Comparison of ENCODE assay signal across 8 cellular contexts in the genomic region with DNA sequence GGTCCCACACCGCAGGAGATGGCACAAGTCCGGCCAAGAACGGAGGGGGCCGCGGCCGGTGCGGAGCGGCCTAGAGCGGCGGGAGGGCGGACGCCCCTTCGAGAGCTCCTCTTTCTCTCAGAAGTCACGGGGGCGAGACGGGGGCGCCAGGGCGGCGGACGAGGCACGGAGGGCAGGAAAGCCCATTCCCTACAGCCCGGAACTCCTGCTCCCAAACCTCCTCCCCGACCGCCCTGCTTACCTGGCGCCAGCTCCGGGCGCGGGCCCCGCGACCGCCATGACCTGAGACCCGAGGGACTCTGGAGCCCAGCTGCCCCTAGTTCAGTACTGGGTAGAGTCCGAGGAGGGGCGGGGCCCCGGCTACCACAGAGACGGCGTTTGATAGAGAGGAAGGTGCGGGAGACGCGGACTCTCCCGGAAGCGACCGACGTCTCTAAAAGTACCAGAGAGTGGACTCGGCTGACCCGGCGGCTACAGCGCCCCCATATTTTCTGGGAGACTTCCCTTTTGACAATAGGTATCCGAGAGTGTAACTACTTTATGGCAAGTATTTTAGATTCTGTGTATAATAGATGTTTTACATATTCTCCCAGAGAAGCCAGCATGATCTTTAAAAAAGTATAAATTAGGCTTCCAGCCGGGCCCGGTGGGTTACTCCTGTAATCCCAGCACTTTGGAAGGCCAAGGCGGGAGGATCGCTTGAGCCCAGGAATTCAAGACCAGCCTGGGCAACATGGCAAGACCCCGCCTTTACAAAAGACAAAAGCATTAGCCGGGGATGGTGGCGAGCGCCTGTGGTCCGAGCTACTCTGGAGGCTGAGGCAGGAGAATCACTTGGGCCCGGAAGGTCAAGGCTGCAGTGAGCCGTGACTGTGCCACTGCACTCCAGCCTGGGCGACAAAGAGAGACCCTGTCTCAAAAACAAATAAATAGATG. TPM values are rescaled to one million over a fixed set of nuclear protein-coding genes. Genes with fewer than 3 reads are reported as not detected.
DNase-seq lines count a peak whose midpoint lies in the region; FAIRE-seq and TF ChIP-seq lines count a peak whose summit lies in the region.

A gene (minus strand): TSS at position 301 of the 936 bp plus-strand sequence. CDS start 22 bp downstream, at position 279.

- H4K91ac ChIP-seq in H1 (replicated peaks; ENCODE audit: insufficient read length, low read length): peak within 1 kb of the TSS; percentile 83

- TF ChIP-seq RAD21 in H1 (IDR thresholded peaks at IDR 0.05 in 1 of 2, conservative IDR thresholded peaks at IDR 0.05 in 1 of 2; ENCODE audit: low read depth in 2 of 2, low read length in 2 of 2): 0 out of 4 replicates have a peak, but pooled peaks of 1 of the 2 experiments have one; percentile 8

- no peak within 1 kb of the TSS for H2AFZ ChIP-seq in H1 (ENCODE audit: low read length)

- no peak within 1 kb of the TSS; the same call in 1 of the 2 replicates for H2BK12ac ChIP-seq in H1 (ENCODE audit: low read depth, low read length)

- FAIRE-seq in H1 (lab: Jason Lieb, UNC): no peak

- peak within 1 kb of the TSS; percentile 78 for H2BK5ac ChIP-seq in H1 (ENCODE audit: low read depth, low read length)
- no peak within 1 kb of the TSS for H2BK5ac ChIP-seq in mesendoderm (ENCODE audit: low read length)

- CTCF ChIA-PET in Caco-2 (lab: Charles Lee): interaction anchor here (0.6 to 1.1 kb wide), 7 partner anchors 8 to 1142 kb away, joined by 3 to 8 read pairs (median 3); no protein-coding TSS in a partner anchor
- CTCF ChIA-PET in H1 (lab: Charles Lee; ENCODE audit: partially characterized antibody): interaction anchor here (0.7 to 15.9 kb wide), 15 partner anchors 5 to 175 kb away, joined by 3 to 214 read pairs (median 4); a partner anchor contains a TSS

- H2BK15ac ChIP-seq in H1 (ENCODE audit: low read length) (no peak within 1 kb of the TSS), mesendoderm (replicated peaks; ENCODE audit: low read depth) (no peak within 1 kb of the TSS)

- H2AK5ac ChIP-seq in H1 (ENCODE audit: low read depth, low read length) (no peak within 1 kb of the TSS), mesendoderm (ENCODE audit: low read length) (no peak within 1 kb of the TSS)

- TF ChIP-seq CTCF in Caco-2 (IDR thresholded peaks at IDR 0.05; ENCODE audit: insufficient read depth in 1 of 2, low read depth in 1 of 2, low read length in 1 of 2, severe bottlenecking in 1 of 2, unreplicated experiment in 1 of 2) (peak; percentile 13 to 66), GM20000 (IDR thresholded peaks at IDR 0.05; ENCODE audit: extremely low read depth, missing control alignments) (peak; percentile 26), H1 (IDR thresholded peaks at IDR 0.05; ENCODE audit: control extremely low read depth in 1 of 3, insufficient read depth in 1 of 3, low read depth in 1 of 3, low read length in 3 of 3) (peak; percentile 57 to 70 (median 63))

- peak within 1 kb of the TSS; percentile 93 for H4K5ac ChIP-seq in H1 (ENCODE audit: insufficient read length, low read depth, low read length)
- peak within 1 kb of the TSS; percentile 6 for H4K5ac ChIP-seq in mesendoderm (ENCODE audit: low read length)

- peak within 1 kb of the TSS; percentile 87 for H3K18ac ChIP-seq in H1 (ENCODE audit: extremely low read depth, low read length)
- peak within 1 kb of the TSS; percentile 96 for H3K18ac ChIP-seq in mesendoderm (ENCODE audit: low read length)

- H3K27ac Mint-ChIP-seq in Caco-2 (ENCODE audit: unreplicated experiment): peak within 1 kb of the TSS; percentile 78

- H3K4ac ChIP-seq in H1 (replicated peaks; ENCODE audit: insufficient read length, low read depth, low read length) (no peak within 1 kb of the TSS), mesendoderm (ENCODE audit: low read depth, low read length) (peak within 1 kb of the TSS; percentile 60)

- H3K79me1 ChIP-seq in H1 (ENCODE audit: low read depth, low read length) (peaks cover 6% of the 10 kb centered on the region; the same call in 1 of the 2 replicates), mesendoderm (ENCODE audit: low read length) (peaks cover 15% of the 10 kb centered on the region)

- H4K8ac ChIP-seq in H1 (ENCODE audit: extremely low read depth, insufficient read depth, low read length): peak within 1 kb of the TSS; percentile 91
- H4K8ac ChIP-seq in mesendoderm (ENCODE audit: low read depth, low read length): peak within 1 kb of the TSS; percentile 78

- no peaks in the 10 kb centered on the region for H3K27me3 ChIP-seq in Caco-2 (replicated peaks; ENCODE audit: control insufficient read depth, insufficient read depth, low read length)
- no peaks in the 10 kb centered on the region for H3K27me3 ChIP-seq in H1 (replicated peaks in 1 of 4; ENCODE audit: control insufficient read depth in 3 of 4, extremely low read depth in 1 of 4, insufficient read depth in 3 of 4, low read length in 3 of 4)
- no peaks in the 10 kb centered on the region for H3K27me3 ChIP-seq in mesendoderm (ENCODE audit: insufficient read depth, low read length, poor library complexity)

- peak; percentile 96 to 97 for DNase-seq in Caco-2
- DNase-seq in GM20000 (ENCODE audit: low spot score): peak; percentile 91
- peak; percentile 93 for DNase-seq in HT-29 (ENCODE audit: low spot score)
- peak; percentile 94 for DNase-seq in NOMO-1 treated with DMSO at 0.1 percent for 48 hours (lab: John Stamatoyannopoulos, UW; ENCODE audit: unreplicated experiment)
- DNase-seq in activated CD8-positive, alpha-beta memory T cell treated with anti-CD3 and anti-CD28 coated beads for 4 hours (ENCODE audit: low read depth in 2 of 2): peak; percentile 73 to 77
- peak; percentile 90 to 99 for DNase-seq in H1 (ENCODE audit: low read depth in 1 of 2, low spot score in 2 of 2)
- peak; percentile 98 for DNase-seq in mesendoderm
- peak; percentile 75 for DNase-seq in stimulated activated CD8-positive, alpha-beta memory T cell treated with anti-CD3 and anti-CD28 coated beads, Interleukin-15, amount 100 ng/mL, for 1 hour (ENCODE audit: low read depth)

- H3K9ac ChIP-seq in H1 (replicated peaks in 1 of 4; ENCODE audit: extremely low read depth in 1 of 4, low read depth in 3 of 4, low read length in 3 of 4) (peak within 1 kb of the TSS; percentile 75 to 90 (median 83)), mesendoderm (ENCODE audit: low read length) (peak within 1 kb of the TSS; percentile 91)

- TF ChIP-seq EP300 in H1 (IDR thresholded peaks at IDR 0.05; ENCODE audit: borderline replicate concordance in 1 of 2, low read depth in 2 of 2, low read length in 2 of 2): 0 out of 3 replicates have a peak, but pooled peaks of 1 of the 2 experiments have one; percentile 60

- H3K79me2 ChIP-seq in H1 (ENCODE audit: control insufficient read depth in 1 of 2, insufficient read depth in 2 of 2, low read length in 2 of 2): peaks cover 7 to 41% of the 10 kb centered on the region in 2 experiments; a peak in 3 of 4 replicates
- peaks cover 31% of the 10 kb centered on the region for H3K79me2 ChIP-seq in mesendoderm (ENCODE audit: control insufficient read depth, insufficient read depth, low read length)

- TF ChIP-seq POLR2A in H1 (IDR thresholded peaks at IDR 0.05; ENCODE audit: control extremely low read depth in 1 of 2, low read depth in 2 of 2, low read length in 2 of 2): peak; percentile 98 to 100

- H3K9me3 ChIP-seq in Caco-2 (no peaks in the 10 kb centered on the region), H1 (ENCODE audit: insufficient read depth in 2 of 2, low read depth in 1 of 2, low read length in 1 of 2) (no peaks in the 10 kb centered on the region)

- WGBS in H1 (ENCODE audit: extremely low coverage in 1 of 2, insufficient coverage in 1 of 2, insufficient read length in 1 of 2, insufficient replicate concordance in 2 of 2, low coverage in 1 of 2, low lambda C conversion rate in 2 of 2, missing lambda C conversion rate in 1 of 2), 2 experiments: 18% methylated on average over 49 of the region's 61 CpGs; no CpG with 5 or more reads in 1 of the 2 experiments
- no CpG with 5 or more reads among the region's 61 CpGs for WGBS in mesendoderm (ENCODE audit: extremely low coverage, insufficient coverage, low lambda C conversion rate)

- POLR2A ChIA-PET in Caco-2 (lab: Charles Lee) (interaction anchor here (0.9 to 1.3 kb wide), 2 partner anchors 47 to 353 kb away, joined by 3 read pairs; a partner anchor contains a TSS), H1 (lab: Charles Lee; ENCODE audit: partially characterized antibody) (interaction anchor here (0.8 to 3.8 kb wide), 32 partner anchors 9 to 200 kb away, joined by 3 to 30 read pairs (median 4); a partner anchor contains a TSS)

- peaks cover 2% of the 10 kb centered on the region; the same call in 1 of the 2 replicates for H3K36me3 ChIP-seq in Caco-2 (ENCODE audit: control insufficient read depth, insufficient read depth, low read length)
- H3K36me3 ChIP-seq in H1 (ENCODE audit: control insufficient read depth in 2 of 4, insufficient read depth in 4 of 4, low read length in 3 of 4): peaks cover 9 to 14% (median 13%) of the 10 kb centered on the region in 4 experiments; a peak in 7 of 8 replicates
- H3K36me3 ChIP-seq in mesendoderm (ENCODE audit: control insufficient read depth, insufficient read depth, low read length): peaks cover 4% of the 10 kb centered on the region

- H3K4me3 ChIP-seq in Caco-2 (ENCODE audit: low read depth, low read length) (peak within 1 kb of the TSS; percentile 91), H1 (ENCODE audit: extremely low read depth in 1 of 4, insufficient read depth in 2 of 4, low read depth in 3 of 4, low read length in 4 of 4) (peak within 1 kb of the TSS; percentile 76 to 99 (median 80)), mesendoderm (ENCODE audit: low read length) (peak within 1 kb of the TSS; percentile 85)

- no peaks in the 10 kb centered on the region for H3K9me3 Mint-ChIP-seq in Caco-2 (ENCODE audit: unreplicated experiment)

- peaks cover 44% of the 10 kb centered on the region for H3K36me3 Mint-ChIP-seq in Caco-2 (ENCODE audit: insufficient read depth, unreplicated experiment)

- BruUV-seq in Caco-2 (replicated peaks; lab: Mats Ljungman, UMichigan): no TSS peak

- peaks cover 4% of the 10 kb centered on the region in 2 experiments for H4K20me1 ChIP-seq in H1 (replicated peaks in 1 of 2; ENCODE audit: control insufficient read depth in 1 of 2, insufficient read depth in 2 of 2, low read length in 2 of 2)

- peak within 1 kb of the TSS; percentile 75 to 87 for H3K4me2 ChIP-seq in H1 (ENCODE audit: insufficient read depth in 1 of 2, low read depth in 2 of 2, low read length in 2 of 2)
- H3K4me2 ChIP-seq in mesendoderm (ENCODE audit: low read length): peak within 1 kb of the TSS; percentile 96

- no peak within 1 kb of the TSS for H3K14ac ChIP-seq in H1 (ENCODE audit: insufficient read length)

- no peaks in the 10 kb centered on the region for H3K27me3 Mint-ChIP-seq in Caco-2 (ENCODE audit: insufficient read depth, unreplicated experiment)

- H3K23ac ChIP-seq in H1 (ENCODE audit: insufficient read length): no peak within 1 kb of the TSS
- H3K23ac ChIP-seq in mesendoderm (ENCODE audit: low read length): peak within 1 kb of the TSS; percentile 70

- H3K27ac ChIP-seq in H1 (ENCODE audit: low read depth, low read length) (peak within 1 kb of the TSS; percentile 46; the same call in 1 of the 2 replicates), mesendoderm (ENCODE audit: low read depth, low read length) (peak within 1 kb of the TSS; percentile 73)

- H2BK20ac ChIP-seq in H1 (ENCODE audit: low read length): no peak within 1 kb of the TSS

- intact Hi-C loops in Caco-2 (cut with micrococcal nuclease; ENCODE audit: unreplicated experiment): no loop called here

- H3K4me3 Mint-ChIP-seq in Caco-2 (ENCODE audit: unreplicated experiment): peak within 1 kb of the TSS; percentile 92

- peaks cover 2% of the 10 kb centered on the region; the same call in 1 of the 2 replicates for H3K23me2 ChIP-seq in H1 (ENCODE audit: low read depth, low read length)

- H3K56ac ChIP-seq in H1 (replicated peaks; ENCODE audit: insufficient read length, low read depth, low read length) (peak within 1 kb of the TSS; percentile 49), mesendoderm (ENCODE audit: low read length) (peak within 1 kb of the TSS; percentile 94)

- 0 out of 2 replicates have a peak, but pooled peaks cover 3% of the 10 kb centered on the region for H3K4me1 ChIP-seq in Caco-2
- no peaks in the 10 kb centered on the region for H3K4me1 ChIP-seq in H1 (replicated peaks in 1 of 4; ENCODE audit: control insufficient read depth in 3 of 4, insufficient read depth in 4 of 4, low read length in 3 of 4)
- H3K4me1 ChIP-seq in mesendoderm (ENCODE audit: control insufficient read depth, low read depth, low read length): peaks cover 2% of the 10 kb centered on the region

- H2BK120ac ChIP-seq in H1 (replicated peaks; ENCODE audit: low read depth, low read length) (no peak within 1 kb of the TSS), mesendoderm (ENCODE audit: low read depth, low read length) (no peak within 1 kb of the TSS)

- no peaks in the 10 kb centered on the region for H3K4me1 Mint-ChIP-seq in Caco-2 (ENCODE audit: low read depth, unreplicated experiment)

RNA-seq across cellular contexts. Expression of the gene that starts here (rescaled TPM):
- total RNA-seq in Caco-2 (2022): 72.8 and 82.1 TPM in 2 replicates
- total RNA-seq in HT-29 (2014; rRNA removed; shearing (Covaris generic)): 31.4 and 32.3 TPM in 2 replicates
- total RNA-seq in H1 (2021; fragmentation: NEBNext Ultra II Directional; extraction: Animal tissue kit (Norgen Biotek cat#: 25700)): 84.8 and 97.7 TPM in 2 replicates
- 47.9 and 99.4 TPM in 2 replicates for polyA plus RNA-seq in H1 (2011; rRNA removed)
- polyA plus RNA-seq in H1 (2011; cell fraction: cytosol; rRNA removed): 76.0 TPM
- 316 TPM for polyA plus RNA-seq in H1 (2011; cell fraction: nucleus; rRNA removed)
- 74.1 to 103 TPM (median 94.9 TPM) in 4 replicates for polyA plus RNA-seq in H1 (2012, experiment 1 of 2)
- 58.2 TPM for polyA plus RNA-seq in H1 (2012, experiment 2 of 2)
- polyA plus RNA-seq in H1 (2013, experiment 1 of 2): 46.2 TPM
- polyA plus RNA-seq in H1 (2013, experiment 2 of 2): 40.9 TPM
- polyA minus RNA-seq in H1 (2011; rRNA and poly(A)+ RNA removed): 60.8 and 99.4 TPM in 2 replicates
- 44.9 TPM for polyA minus RNA-seq in H1 (2011; cell fraction: cytosol; rRNA and poly(A)+ RNA removed)
- 124 TPM for polyA minus RNA-seq in H1 (2011; cell fraction: nucleus; rRNA and poly(A)+ RNA removed)
- 29.6 TPM for polyA plus RNA-seq in mesendoderm (2013, experiment 1 of 2)
- 29.9 TPM for polyA plus RNA-seq in mesendoderm (2013, experiment 2 of 2)

Comparison
In these comparisons a context has a peak if more than half of its experiments do, and no peak if none do; other contexts are left out.
1. Peak in every context shown above with its lines: DNase-seq, H3K4me3 ChIP-seq and H3K27ac ChIP-seq.